Comparison of ENCODE assay signal across 15 cellular contexts in genomic region chr2:238702691-238703415, GRCh38.
A peak's percentile ranks its signal among the peaks of the same experiment; 100 is the strongest.
DNase-seq lines count a peak whose midpoint lies in the region; ATAC-seq and TF ChIP-seq lines count a peak whose summit lies in the region.
"Had no signal": no experiment of that assay in that cellular context is flagged by ENCODE, and none has a peak within 500 bp of the region (broad histone marks: within the 10 kb centered on the region; RNA-seq: fewer than 3 reads in every experiment).

No MANE protein-coding gene starts in this region.

- no peak overlapping the region for H3K9ac ChIP-seq in IMR-90 (ENCODE audit: low read depth, low read length)

- DNase-seq in IMR-90 (no peak), coronary artery (ENCODE audit: low spot score) (peak; percentile 69), lower leg skin (ENCODE audit: low spot score in 2 of 2) (peak; percentile 10 to 72), NOMO-1 (lab: John Stamatoyannopoulos, UW; ENCODE audit: unreplicated experiment in 2 of 2) (no peak)
- DNase-seq in stimulated activated effector memory CD8-positive, alpha-beta T cell treated with anti-CD3 and anti-CD28 coated beads, Interleukin-12 subunit alpha, Interleukin-12 subunit beta, amount 100 ng/mL, for 72 hours (ENCODE audit: low spot score in 2 of 2), result peak in 1 of 2 donors; percentile 22
- DNase-seq in activated naive CD8-positive, alpha-beta T cell treated with anti-CD3 and anti-CD28 coated beads, Interleukin-2, amount 50 U/mL, for 24 hours, result no peak
- DNase-seq: CD8-positive, alpha-beta T cell; GF-D8; HCEC 1CT; KBM-7; NCI-H1048; NCI-H146; NCI-H345; NCI-H69 had no signal

- BruUV-seq in IMR-90 (replicated peaks; lab: Mats Ljungman, UMichigan), result no TSS peak

- H4K5ac ChIP-seq in IMR-90 (ENCODE audit: low read depth, low read length), result no peak overlapping the region

- H3K4me3 Mint-ChIP-seq in stimulated activated effector memory CD8-positive, alpha-beta T cell treated with anti-CD3 and anti-CD28 coated beads, Interleukin-12 subunit alpha, Interleukin-12 subunit beta, amount 100 ng/mL, for 72 hours, result no peak overlapping the region
- no peak overlapping the region for H3K4me3 Mint-ChIP-seq in activated naive CD8-positive, alpha-beta T cell treated with anti-CD3 and anti-CD28 coated beads, Interleukin-2, amount 50 U/mL, for 24 hours
- H3K4me3 Mint-ChIP-seq: CD8-positive, alpha-beta T cell had no signal

- H3K9me1 ChIP-seq in IMR-90 (ENCODE audit: insufficient read depth, low read length), result peaks cover 8% of the 10 kb centered on the region; the same call in 1 of the 2 replicates

- intact Hi-C loops in IMR-90 (cut with micrococcal nuclease), result no loop called here
- intact Hi-C loops in lower leg skin (cut with DNase I; ENCODE audit: low total_unique reads), result no loop called here

- H3K27me3 ChIP-seq in IMR-90 (ENCODE audit: control insufficient read depth, insufficient read depth, low read length), result peaks cover 2% of the 10 kb centered on the region

- no peaks in the 10 kb centered on the region for H3K9me3 ChIP-seq in IMR-90 (ENCODE audit: control insufficient read depth, insufficient read depth, low read length)

- no peak overlapping the region for H2AFZ ChIP-seq in IMR-90 (replicated peaks; ENCODE audit: low read length, poor library complexity)

- no peak overlapping the region for H3K27ac Mint-ChIP-seq in stimulated activated effector memory CD8-positive, alpha-beta T cell treated with anti-CD3 and anti-CD28 coated beads, Interleukin-12 subunit alpha, Interleukin-12 subunit beta, amount 100 ng/mL, for 72 hours
- H3K27ac Mint-ChIP-seq in activated naive CD8-positive, alpha-beta T cell treated with anti-CD3 and anti-CD28 coated beads, Interleukin-2, amount 50 U/mL, for 24 hours, result no peak overlapping the region
- H3K27ac Mint-ChIP-seq: CD8-positive, alpha-beta T cell had no signal

- no peak for TF ChIP-seq CTCF in IMR-90 (conservative IDR thresholded peaks at IDR 0.05; ENCODE audit: low read depth, low read length)
- no peak for TF ChIP-seq CTCF in coronary artery (IDR thresholded peaks at IDR 0.05)
- TF ChIP-seq CTCF in lower leg skin (IDR thresholded peaks at IDR 0.05), result no peak

- peaks cover 8% of the 10 kb centered on the region for H3K27me3 Mint-ChIP-seq in activated naive CD8-positive, alpha-beta T cell treated with anti-CD3 and anti-CD28 coated beads, Interleukin-2, amount 50 U/mL, for 24 hours

- H3K4me2 ChIP-seq in IMR-90 (ENCODE audit: low read depth, low read length), result no peak overlapping the region

- no peak overlapping the region for H3K27ac ChIP-seq in IMR-90 (ENCODE audit: insufficient read depth, low read length)
- no peak overlapping the region for H3K27ac ChIP-seq in coronary artery

- peak overlapping the region; percentile 42 for H2AK9ac ChIP-seq in IMR-90 (replicated peaks; ENCODE audit: low read depth, low read length, poor library complexity)

- H4K8ac ChIP-seq in IMR-90 (ENCODE audit: low read depth in 2 of 2, low read length in 2 of 2), result no peak overlapping the region

- TF ChIP-seq POLR2A in IMR-90 (IDR thresholded peaks at IDR 0.05; ENCODE audit: low read depth, low read length) (no peak), lower leg skin (IDR thresholded peaks at IDR 0.05) (no peak)

- no peaks in the 10 kb centered on the region for H3K79me1 ChIP-seq in IMR-90 (ENCODE audit: low read depth in 1 of 2, low read length in 2 of 2)

- H2BK120ac ChIP-seq in IMR-90 (ENCODE audit: low read depth, low read length), result no peak overlapping the region

- H3K9me3 Mint-ChIP-seq in stimulated activated effector memory CD8-positive, alpha-beta T cell treated with anti-CD3 and anti-CD28 coated beads, Interleukin-12 subunit alpha, Interleukin-12 subunit beta, amount 100 ng/mL, for 72 hours, result no peaks in the 10 kb centered on the region
- no peaks in the 10 kb centered on the region for H3K9me3 Mint-ChIP-seq in activated naive CD8-positive, alpha-beta T cell treated with anti-CD3 and anti-CD28 coated beads, Interleukin-2, amount 50 U/mL, for 24 hours
- H3K9me3 Mint-ChIP-seq: CD8-positive, alpha-beta T cell had no signal

- H2BK15ac ChIP-seq in IMR-90 (ENCODE audit: low read depth, low read length), result no peak overlapping the region

- H2BK20ac ChIP-seq in IMR-90 (ENCODE audit: low read depth, low read length), result no peak overlapping the region

- in situ Hi-C loops in IMR-90 (cut with MboI; ENCODE audit: low sequenced_read_pairs), result no loop called here

- H4K20me1 ChIP-seq in IMR-90 (ENCODE audit: insufficient read depth, low read length), result no peaks in the 10 kb centered on the region

- no peak overlapping the region for H3K56ac ChIP-seq in IMR-90 (ENCODE audit: extremely low read depth, insufficient read depth, low read length)

- H3K14ac ChIP-seq in IMR-90 (replicated peaks; ENCODE audit: low read depth, low read length), result no peak overlapping the region

- dilution Hi-C loops in IMR-90 (cut with HindIII; ENCODE audit: low sequenced_read_pairs, unreplicated experiment), result no loop called here

- H2BK5ac ChIP-seq in IMR-90 (ENCODE audit: low read depth, low read length, poor library complexity, severe bottlenecking), result no peak overlapping the region

- 85% methylated on average over 8 of the region's 13 CpGs; no CpG with 5 or more reads in 1 of the 2 experiments for WGBS in IMR-90 (ENCODE audit: extremely low coverage in 2 of 2, insufficient read length in 1 of 2), 2 experiments
- 80 to 84% methylated on average over 13 of the region's 13 CpGs for WGBS in lower leg skin, 2 donors

- ATAC-seq in IMR-90 (ENCODE audit: low read depth), result no peak
- ATAC-seq in stimulated activated effector memory CD8-positive, alpha-beta T cell treated with anti-CD3 and anti-CD28 coated beads, Interleukin-12 subunit alpha, Interleukin-12 subunit beta, amount 100 ng/mL, for 72 hours, result peak; percentile 6
- no peak for ATAC-seq in activated naive CD8-positive, alpha-beta T cell treated with anti-CD3 and anti-CD28 coated beads, Interleukin-2, amount 50 U/mL, for 24 hours
- ATAC-seq in HG03432 (IDR thresholded peaks at IDR 0.05; ENCODE audit: unreplicated experiment), result no peak
- ATAC-seq: CD8-positive, alpha-beta T cell had no signal

- H4K91ac ChIP-seq in IMR-90 (ENCODE audit: insufficient read depth, low read depth, low read length), result no peak overlapping the region

- no peak overlapping the region for H3K18ac ChIP-seq in IMR-90 (ENCODE audit: low read depth, low read length)

- H3K4me3 ChIP-seq in IMR-90 (ENCODE audit: insufficient read depth, low read depth, low read length) (no peak overlapping the region), coronary artery (no peak overlapping the region), lower leg skin (ENCODE audit: low read depth, poor library complexity, severe bottlenecking) (no peak overlapping the region)

- no peaks in the 10 kb centered on the region for H3K36me3 Mint-ChIP-seq in stimulated activated effector memory CD8-positive, alpha-beta T cell treated with anti-CD3 and anti-CD28 coated beads, Interleukin-12 subunit alpha, Interleukin-12 subunit beta, amount 100 ng/mL, for 72 hours
- H3K36me3 Mint-ChIP-seq in activated naive CD8-positive, alpha-beta T cell treated with anti-CD3 and anti-CD28 coated beads, Interleukin-2, amount 50 U/mL, for 24 hours (ENCODE audit: low read depth), result no peaks in the 10 kb centered on the region
- H3K36me3 Mint-ChIP-seq: CD8-positive, alpha-beta T cell had no signal

- H3K4me1 ChIP-seq in IMR-90 (ENCODE audit: control insufficient read depth, insufficient read depth, low read length), result peaks cover 6% of the 10 kb centered on the region; the same call in 1 of the 2 replicates

- CTCF ChIA-PET in IMR-90 (lab: Yijun Ruan, JAX), result no interaction called here

- no peaks in the 10 kb centered on the region for H3K36me3 ChIP-seq in IMR-90 (ENCODE audit: control insufficient read depth, insufficient read depth, low read length)

- H2AK5ac ChIP-seq in IMR-90 (ENCODE audit: low read depth, low read length), result no peak overlapping the region

- no peak overlapping the region for H3K23ac ChIP-seq in IMR-90 (ENCODE audit: low read depth, low read length)

- POLR2A ChIA-PET in IMR-90 (lab: Charles Lee; ENCODE audit: unreplicated experiment), result no interaction called here

- H3K4me1 Mint-ChIP-seq in stimulated activated effector memory CD8-positive, alpha-beta T cell treated with anti-CD3 and anti-CD28 coated beads, Interleukin-12 subunit alpha, Interleukin-12 subunit beta, amount 100 ng/mL, for 72 hours, result peaks cover 7% of the 10 kb centered on the region
- no peaks in the 10 kb centered on the region for H3K4me1 Mint-ChIP-seq in activated naive CD8-positive, alpha-beta T cell treated with anti-CD3 and anti-CD28 coated beads, Interleukin-2, amount 50 U/mL, for 24 hours

- H3K4ac ChIP-seq in IMR-90 (ENCODE audit: low read depth, low read length), result no peak overlapping the region

- TF ChIP-seq RAD21 in IMR-90 (IDR thresholded peaks at IDR 0.05; ENCODE audit: low read length), result no peak

TF ChIP-seq in IMR-90, 13 proteins besides CTCF, POLR2A, EP300 and RAD21:
- TF ChIP-seq MAZ (IDR thresholded peaks at IDR 0.05; ENCODE audit: borderline replicate concordance, low read depth, low read length) (no peak), RCOR1 (IDR thresholded peaks at IDR 0.05; ENCODE audit: insufficient replicate concordance, low read length) (no peak), BHLHE40 (IDR thresholded peaks at IDR 0.05; ENCODE audit: low read depth, low read length) (no peak), FOS (IDR thresholded peaks at IDR 0.05; ENCODE audit: low read depth, low read length) (no peak), NFE2L2 (IDR thresholded peaks at IDR 0.05; ENCODE audit: low read depth, low read length) (no peak), RFX5 (IDR thresholded peaks at IDR 0.05; ENCODE audit: low read depth, low read length) (no peak), CEBPB (IDR thresholded peaks at IDR 0.05; ENCODE audit: low read depth, low read length) (no peak)

Comparison
In these comparisons a context has a peak if more than half of its experiments do, and no peak if none do; other contexts are left out.
1. DNase-seq: peak in coronary artery (single experiment) and lower leg skin (2 of 2); none in IMR-90 (single experiment), NOMO-1 (0 of 2) and activated naive CD8-positive, alpha-beta T cell treated with anti-CD3 and anti-CD28 coated beads, Interleukin-2, amount 50 U/mL, for 24 hours (single experiment).